8 cellular contexts compared by ENCODE assay signal in genomic region chr4:128862608-128863313, GRCh38. TPM values are rescaled to one million over a fixed set of nuclear protein-coding genes. Genes with fewer than 3 reads are reported as not detected.
DNase-seq lines count a peak whose midpoint lies in the region; ATAC-seq lines count a peak whose summit lies in the region.

No MANE protein-coding gene starts in this region.

- DNase-seq in activated CD4-positive, CD25-positive, alpha-beta regulatory T cell treated with anti-CD3 and anti-CD28 coated beads, Interleukin-2, amount 50 U/mL, for 16 hours (ENCODE audit: low read depth, low spot score) = peak; percentile 5
- no peak for DNase-seq in activated CD4-positive, CD25-positive, alpha-beta regulatory T cell treated with anti-CD3 and anti-CD28 coated beads, Interleukin-2, amount 50 U/mL, for 72 hours
- DNase-seq in activated T-helper 9 cell treated with anti-CD3 and anti-CD28 coated beads, Interleukin-2, amount 50 U/mL, for 16 hours (ENCODE audit: low read depth) = peak; percentile 18
- DNase-seq in pons (ENCODE audit: low spot score) = no peak
- DNase-seq in SKM-1 treated with dmso at 0.1 percent for 144 hours (lab: John Stamatoyannopoulos, UW; ENCODE audit: unreplicated experiment) = no peak
- no peak for DNase-seq in cerebellar nuclear complex (lab: John Stamatoyannopoulos, UW)

- H3K9me3 ChIP-seq in mesodermal cell (ENCODE audit: control insufficient read depth, low read length) = no peaks in the 10 kb centered on the region

- peaks cover 90% of the 10 kb centered on the region for H3K36me3 ChIP-seq in mesodermal cell (ENCODE audit: control insufficient read depth, insufficient read depth, low read length)

- ATAC-seq in HG03558 (IDR thresholded peaks at IDR 0.05; ENCODE audit: extremely low read depth, unreplicated experiment) = peak; percentile 55

- H3K4me3 ChIP-seq in mesodermal cell (ENCODE audit: extremely low read depth, insufficient read depth, low read length, poor library complexity, severe bottlenecking) = no peak overlapping the region

- H3K4me1 ChIP-seq in mesodermal cell (ENCODE audit: control insufficient read depth, insufficient read depth, low read length, poor library complexity, severe bottlenecking) = peaks cover 13% of the 10 kb centered on the region

- peak overlapping the region; percentile 66 for H3K27ac ChIP-seq in mesodermal cell (ENCODE audit: low read depth, low read length, severe bottlenecking)

- 67 to 78% methylated on average over 9 to 10 of the region's 14 CpGs for WGBS in mesodermal cell (ENCODE audit: insufficient coverage in 2 of 2), 2 experiments

RNA-seq across cellular contexts. Expression of gene JADE1, which starts 53.3 kb away (rescaled TPM):
- polyA plus RNA-seq in mesodermal cell (2013, experiment 1 of 2) = 21.6 TPM
- 22.9 TPM for polyA plus RNA-seq in mesodermal cell (2013, experiment 2 of 2)

Comparison
In these comparisons a context has a peak if more than half of its experiments do, and no peak if none do; other contexts are left out.
1. DNase-seq: peak in activated CD4-positive, CD25-positive, alpha-beta regulatory T cell treated with anti-CD3 and anti-CD28 coated beads, Interleukin-2, amount 50 U/mL, for 16 hours (single experiment) and activated T-helper 9 cell treated with anti-CD3 and anti-CD28 coated beads, Interleukin-2, amount 50 U/mL, for 16 hours (single experiment); none in activated CD4-positive, CD25-positive, alpha-beta regulatory T cell treated with anti-CD3 and anti-CD28 coated beads, Interleukin-2, amount 50 U/mL, for 72 hours (single experiment), pons (single experiment), SKM-1 treated with dmso at 0.1 percent for 144 hours (single experiment) and cerebellar nuclear complex (0 of 2).